Comparison of ENCODE assay signal across 7 cellular contexts in genomic region chrX:39681885-39682284, GRCh38.
"Had no signal": no experiment of that assay in that cellular context is flagged by ENCODE, and none has a peak within 500 bp of the region (broad histone marks: within the 10 kb centered on the region; RNA-seq: fewer than 3 reads in every experiment).

No MANE protein-coding gene starts in this region.

- H3K36me3 Mint-ChIP-seq: IgD-negative memory B cell had no signal

- H3K27ac Mint-ChIP-seq: HFFc6, IgD-negative memory B cell had no signal

- H3K36me3 ChIP-seq: HAP-1 had no signal

- H3K9me3 Mint-ChIP-seq: HFFc6 had no signal

- H3K4me3 ChIP-seq: GM23248, HAP-1 had no signal

- DNase-seq: GM23248, GOT3, H7, HFFc6 had no signal

- H2AFZ ChIP-seq: GM23248 had no signal

- H3K4me1 ChIP-seq: HAP-1 had no signal

- FAIRE-seq: HTR-8/SVneo had no signal

- H3K9ac ChIP-seq: GM23248 had no signal

- H3K9me3 ChIP-seq: HAP-1 had no signal

- H3K27ac ChIP-seq: GM23248 had no signal

- H3K4me3 Mint-ChIP-seq: HFFc6 had no signal
